8 cellular contexts compared by ENCODE assay signal in the genomic region with DNA sequence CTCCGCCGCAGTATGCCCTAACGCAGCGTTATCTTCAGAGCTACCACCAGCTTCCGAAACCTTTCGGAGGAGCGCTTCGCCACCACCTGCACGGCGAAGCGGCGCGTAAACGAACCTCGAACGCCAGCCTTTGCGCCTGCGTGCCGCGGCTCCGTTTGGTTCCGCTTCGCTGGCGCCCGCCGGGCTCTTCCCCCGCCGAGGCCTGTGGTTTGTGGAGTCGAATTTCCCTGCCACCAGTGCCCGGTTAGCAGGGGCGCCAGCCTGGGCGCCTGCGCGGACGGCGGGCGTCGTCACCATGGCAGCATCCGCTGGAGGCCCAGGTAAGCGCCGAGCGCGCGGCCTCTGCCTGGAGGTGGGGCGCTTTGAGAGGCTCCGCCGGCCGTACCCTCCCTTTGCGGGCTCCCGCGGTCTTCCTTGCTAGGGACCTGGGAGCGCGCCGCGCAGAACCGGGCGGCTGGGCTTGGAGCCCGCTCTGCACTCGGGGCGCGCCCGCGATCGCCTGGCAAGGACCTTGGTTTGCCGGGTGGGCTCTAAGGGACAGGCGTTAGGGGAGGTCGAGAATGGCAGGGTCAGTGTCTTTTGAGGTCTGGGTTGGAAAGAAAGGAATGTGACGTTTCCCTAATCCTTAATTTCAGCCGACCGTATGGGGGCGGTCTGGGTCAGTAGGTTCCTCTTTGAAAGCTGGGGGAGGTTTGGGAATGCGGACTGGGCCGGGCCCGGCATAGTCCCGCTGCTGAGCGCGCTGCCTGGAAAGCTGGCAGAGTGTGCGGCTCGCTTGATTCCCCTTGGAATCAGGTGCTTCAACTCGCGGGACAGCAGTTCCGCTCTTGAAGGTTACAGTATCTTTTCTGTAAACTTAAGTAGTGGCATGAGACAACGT. TPM values are rescaled to one million over a fixed set of nuclear protein-coding genes. Genes with fewer than 3 reads are reported as not detected.
DNase-seq lines count a peak whose midpoint lies in the region; ATAC-seq lines count a peak whose summit lies in the region.

A gene with protein sequence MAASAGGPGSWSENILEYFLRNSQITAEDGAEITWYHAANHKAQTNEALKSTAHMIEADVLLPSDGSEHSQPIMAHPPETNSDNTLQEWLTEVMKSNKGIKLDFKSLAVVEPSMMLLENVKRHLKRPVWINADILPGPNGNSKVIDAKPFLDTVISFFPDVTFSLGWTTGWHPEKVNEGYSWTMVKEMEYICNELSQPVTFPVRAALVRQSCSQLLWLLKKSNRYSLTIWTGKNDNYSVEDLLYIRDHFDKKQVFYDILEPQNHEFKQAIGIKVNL (plus strand): TSS at position 272 of the 880 bp plus-strand sequence. CDS start 24 bp downstream, at position 296.

- H3K4me3 ChIP-seq in esophagus (ENCODE audit: low read depth in 1 of 2, low read length in 2 of 2) (peak within 1 kb of the TSS; percentile 60 to 70), mucosa of rectum (ENCODE audit: low read length in 2 of 2) (peak within 1 kb of the TSS; percentile 82 to 85)

- peak within 1 kb of the TSS in 1 of 3 donors; percentile 62 for H3K27ac Mint-ChIP-seq in IgD-negative memory B cell
- H3K27ac Mint-ChIP-seq in activated T-cell treated with anti-CD3 and anti-CD28 coated beads, Interleukin-2, amount 50 U/mL, for 24 hours = peak within 1 kb of the TSS; percentile 59

- H3K9me3 ChIP-seq in esophagus (ENCODE audit: control insufficient read depth in 2 of 2, insufficient read depth in 1 of 2, low read depth in 1 of 2, low read length in 1 of 2) (no peaks in the 10 kb centered on the region), mucosa of rectum (ENCODE audit: control insufficient read depth in 2 of 2, low read length in 2 of 2) (no peaks in the 10 kb centered on the region)

- H3K36me3 Mint-ChIP-seq in IgD-negative memory B cell = peaks cover under 1% of the 10 kb centered on the region
- H3K36me3 Mint-ChIP-seq in activated T-cell treated with anti-CD3 and anti-CD28 coated beads, Interleukin-2, amount 50 U/mL, for 24 hours (ENCODE audit: low read depth) = peaks cover 3% of the 10 kb centered on the region

- peak within 1 kb of the TSS; percentile 74 to 83 for H3K9ac ChIP-seq in mucosa of rectum (ENCODE audit: low read depth in 1 of 2, low read length in 2 of 2)

- peak; percentile 88 for ATAC-seq in GM21576 (IDR thresholded peaks at IDR 0.05; ENCODE audit: unreplicated experiment)

- H3K4me3 Mint-ChIP-seq in IgD-negative memory B cell = peak within 1 kb of the TSS; percentile 73 to 92 (median 86)
- H3K4me3 Mint-ChIP-seq in activated T-cell treated with anti-CD3 and anti-CD28 coated beads, Interleukin-2, amount 50 U/mL, for 24 hours = peak within 1 kb of the TSS; percentile 78

- H3K9me3 Mint-ChIP-seq in IgD-negative memory B cell = peaks cover 0 to 7% (median 4%) of the 10 kb centered on the region in 3 donors
- peaks cover under 1% of the 10 kb centered on the region for H3K9me3 Mint-ChIP-seq in activated T-cell treated with anti-CD3 and anti-CD28 coated beads, Interleukin-2, amount 50 U/mL, for 24 hours

- 1% methylated on average over 83 of the region's 83 CpGs for WGBS in esophagus, 2 donors

- H3K27me3 Mint-ChIP-seq in IgD-negative memory B cell = peaks cover 20% of the 10 kb centered on the region
- peaks cover 25% of the 10 kb centered on the region for H3K27me3 Mint-ChIP-seq in activated T-cell treated with anti-CD3 and anti-CD28 coated beads, Interleukin-2, amount 50 U/mL, for 24 hours

- peak within 1 kb of the TSS; percentile 76 to 90 for H3K27ac ChIP-seq in esophagus (ENCODE audit: low read depth in 2 of 2, low read length in 1 of 2)
- H3K27ac ChIP-seq in mucosa of rectum (ENCODE audit: low read depth in 2 of 2, low read length in 2 of 2) = peak within 1 kb of the TSS; percentile 74 to 77

- H3K36me3 ChIP-seq in esophagus (ENCODE audit: control insufficient read depth in 2 of 2, insufficient read depth in 2 of 2, low read length in 1 of 2) = no peaks in the 10 kb centered on the region
- H3K36me3 ChIP-seq in mucosa of rectum (ENCODE audit: control insufficient read depth in 2 of 2, insufficient read depth in 2 of 2, low read length in 2 of 2) = no peaks in the 10 kb centered on the region

- H3K4me1 ChIP-seq in esophagus (ENCODE audit: control insufficient read depth in 2 of 2, insufficient read depth in 2 of 2, low read length in 1 of 2) (no peaks in the 10 kb centered on the region), mucosa of rectum (ENCODE audit: control insufficient read depth in 2 of 2, insufficient read depth in 2 of 2, low read length in 2 of 2) (peaks cover 0 to 5% of the 10 kb centered on the region in 2 donors)

- DNase-seq in DMS 273 treated with DMSO at 0.1 percent for 48 hours (lab: John Stamatoyannopoulos, UW) (peak; percentile 93), OCI-M1 (lab: John Stamatoyannopoulos, UW) (peak; percentile 81)
- DNase-seq in activated T-cell treated with anti-CD3 and anti-CD28 coated beads, Interleukin-2, amount 50 U/mL, for 24 hours = peak; percentile 83
- DNase-seq in stimulated activated CD8-positive, alpha-beta memory T cell treated with anti-CD3 and anti-CD28 coated beads, Interleukin-4, amount 100 ng/mL, for 24 hours (ENCODE audit: low read depth) = peak; percentile 51

- H3K27me3 ChIP-seq in esophagus (ENCODE audit: control insufficient read depth in 1 of 2, insufficient read depth in 2 of 2, low read length in 2 of 2) = no peaks in the 10 kb centered on the region
- H3K27me3 ChIP-seq in mucosa of rectum (ENCODE audit: control insufficient read depth in 2 of 2, insufficient read depth in 2 of 2, low read length in 2 of 2) = no peaks in the 10 kb centered on the region

- H3K4me1 Mint-ChIP-seq in IgD-negative memory B cell = peaks cover 6 to 15% (median 7%) of the 10 kb centered on the region in 3 donors
- peaks cover 20% of the 10 kb centered on the region for H3K4me1 Mint-ChIP-seq in activated T-cell treated with anti-CD3 and anti-CD28 coated beads, Interleukin-2, amount 50 U/mL, for 24 hours (ENCODE audit: low read depth)

RNA-seq across cellular contexts. Expression of the gene that starts here (rescaled TPM):
- not detected for polyA plus RNA-seq in IgD-negative memory B cell
- under 1 TPM; 0.67 to 0.83 TPM for polyA plus RNA-seq in esophagus

Comparison
In these comparisons a context has a peak if more than half of its experiments do, and no peak if none do; other contexts are left out.
1. Peak in every context shown above with its lines: DNase-seq, ATAC-seq, H3K4me3 ChIP-seq and H3K27ac ChIP-seq.